Comparison of ENCODE assay signal across 8 cellular contexts in the genomic region with DNA sequence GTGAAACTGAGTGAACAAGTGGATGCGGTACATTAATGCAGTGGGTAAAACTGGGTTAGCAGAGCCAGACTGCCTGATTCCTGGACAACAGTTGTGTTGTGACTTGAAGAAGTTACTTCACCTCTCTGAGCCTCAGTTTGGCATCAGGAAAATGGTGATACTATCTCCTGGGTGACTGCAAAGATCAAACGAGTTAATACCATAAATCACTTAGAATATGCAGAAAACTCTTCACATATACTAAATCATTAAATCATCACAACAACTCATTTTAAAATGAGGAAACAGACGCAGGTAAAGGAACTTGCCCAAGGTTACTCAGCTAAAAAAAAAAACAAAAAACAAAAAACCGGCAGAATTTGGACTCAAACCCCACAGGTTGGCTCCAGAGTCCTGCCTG. TPM values are rescaled to one million over a fixed set of nuclear protein-coding genes. Genes with fewer than 3 reads are reported as not detected.
DNase-seq lines count a peak whose midpoint lies in the region; ATAC-seq and TF ChIP-seq lines count a peak whose summit lies in the region.

No MANE protein-coding gene starts in this region.

- no peak overlapping the region for H4K91ac ChIP-seq in H9 (ENCODE audit: insufficient read length, low read depth, low read length)

- no peak overlapping the region for H3K56ac ChIP-seq in H9 (ENCODE audit: insufficient read length, low read depth, low read length)

- no peaks in the 10 kb centered on the region; the same call in 1 of the 2 replicates for H3K27me3 Mint-ChIP-seq in H9 (ENCODE audit: low read depth)
- H3K27me3 Mint-ChIP-seq in glutamatergic neuron (ENCODE audit: unreplicated experiment) = peaks cover 4% of the 10 kb centered on the region

- H3K14ac ChIP-seq in H9 (ENCODE audit: insufficient read depth, low read length) = no peak overlapping the region

- no peak for ATAC-seq in GM18868 (IDR thresholded peaks at IDR 0.05; ENCODE audit: unreplicated experiment)

- no peak overlapping the region for H2BK5ac ChIP-seq in H9 (ENCODE audit: insufficient read length, low read length)

- H3K36me3 ChIP-seq in skeletal muscle tissue (ENCODE audit: control insufficient read depth in 3 of 3, insufficient read depth in 3 of 3, low read length in 3 of 3) = peaks cover 3 to 25% (median 12%) of the 10 kb centered on the region in 3 donors

- H2BK15ac ChIP-seq in H9 (ENCODE audit: low read depth, low read length) = no peak overlapping the region

- H3K36me3 Mint-ChIP-seq in H9 (ENCODE audit: insufficient read depth in 1 of 3, low read depth in 3 of 3) (peaks cover 13 to 25% (median 21%) of the 10 kb centered on the region in 3 experiments; a peak in 6 of 7 replicates), glutamatergic neuron (ENCODE audit: unreplicated experiment) (peaks cover 7% of the 10 kb centered on the region)

- H2BK20ac ChIP-seq in H9 (ENCODE audit: low read depth, low read length, poor library complexity, severe bottlenecking) = no peak overlapping the region

- H3K18ac ChIP-seq in H9 (ENCODE audit: insufficient read length, low read depth, low read length) = no peak overlapping the region

- H3K9me3 ChIP-seq in H9 (ENCODE audit: control insufficient read depth, low read depth, low read length) (no peaks in the 10 kb centered on the region), skeletal muscle tissue (ENCODE audit: control insufficient read depth in 3 of 3, low read length in 3 of 3) (no peaks in the 10 kb centered on the region)

- H2BK120ac ChIP-seq in H9 (ENCODE audit: low read depth, low read length, poor library complexity, severe bottlenecking) = no peak overlapping the region

- H3K9me3 Mint-ChIP-seq in H9 (no peaks in the 10 kb centered on the region; a peak in 1 of 5 replicates), glutamatergic neuron (ENCODE audit: unreplicated experiment) (no peaks in the 10 kb centered on the region)

- H2AK5ac ChIP-seq in H9 (ENCODE audit: insufficient read length, low read length) = no peak overlapping the region

- DNase-seq in H9 (no peak), glutamatergic neuron (no peak), NCI-H1694 treated with DMSO at 0.1 percent for 48 hours (lab: John Stamatoyannopoulos, UW) (no peak), midbrain (lab: John Stamatoyannopoulos, UW) (no peak), DMS 273 (lab: John Stamatoyannopoulos, UW; ENCODE audit: unreplicated experiment) (no peak)

- no peak overlapping the region for H3K27ac ChIP-seq in H9 (ENCODE audit: insufficient read length, low read depth, low read length)
- H3K27ac ChIP-seq in skeletal muscle tissue (ENCODE audit: low read depth, low read length) = peak overlapping the region; percentile 94

- no peak for TF ChIP-seq CTCF in H9 (conservative IDR thresholded peaks at IDR 0.05)
- TF ChIP-seq CTCF in WI38 (IDR thresholded peaks at IDR 0.05; ENCODE audit: low read depth, low read length) = no peak
- TF ChIP-seq CTCF in glutamatergic neuron (IDR thresholded peaks at IDR 0.05; ENCODE audit: partially characterized antibody, unreplicated experiment) = no peak

- H3K79me1 ChIP-seq in H9 (ENCODE audit: insufficient read depth, low read depth, low read length, poor library complexity, severe bottlenecking) = no peaks in the 10 kb centered on the region

- peak overlapping the region; percentile 75 for H3K4me3 ChIP-seq in WI38 (ENCODE audit: low read depth, low read length)
- H3K4me3 ChIP-seq in skeletal muscle tissue (ENCODE audit: low read length in 3 of 3) = peak overlapping the region; percentile 82 to 91 (median 90)

- H4K5ac ChIP-seq in H9 (ENCODE audit: insufficient read length, low read depth, low read length) = no peak overlapping the region

- H2AFZ ChIP-seq in H9 (ENCODE audit: low read length) = no peak overlapping the region

- H3K23ac ChIP-seq in H9 (ENCODE audit: insufficient read length, low read depth, low read length) = no peak overlapping the region

- WGBS in H9 (ENCODE audit: extremely low coverage, insufficient read length, low lambda C conversion rate) = no CpG with 5 or more reads among the region's 4 CpGs

- H3K9ac ChIP-seq in H9 (ENCODE audit: extremely low read depth, insufficient read length, low read length) (peak overlapping the region; percentile 62), skeletal muscle tissue (ENCODE audit: low read depth in 1 of 3, low read length in 3 of 3) (peak overlapping the region; percentile 91 to 96 (median 95))

- H3K27me3 ChIP-seq in H9 (ENCODE audit: insufficient read depth, low read length) (no peaks in the 10 kb centered on the region), skeletal muscle tissue (ENCODE audit: control insufficient read depth in 3 of 3, insufficient read depth in 3 of 3, low read length in 3 of 3) (no peaks in the 10 kb centered on the region)

- no peak overlapping the region for H3K4ac ChIP-seq in H9 (ENCODE audit: low read depth, low read length)

- H3K4me1 Mint-ChIP-seq in H9 (peaks cover 18 to 22% of the 10 kb centered on the region in 2 experiments), glutamatergic neuron (ENCODE audit: low read depth, unreplicated experiment) (peaks cover 4% of the 10 kb centered on the region)

- no peak overlapping the region for H3T11ph ChIP-seq in H9 (ENCODE audit: low read length)

- peak overlapping the region; percentile 81 for H3K4me2 ChIP-seq in H9 (ENCODE audit: insufficient read depth, insufficient read length, low read length)

- no peak overlapping the region for H4K8ac ChIP-seq in H9 (replicated peaks; ENCODE audit: insufficient read length, low read depth, low read length)

- H3K4me3 Mint-ChIP-seq in H9 = peak overlapping the region; percentile 82 to 89
- peak overlapping the region; percentile 93 for H3K4me3 Mint-ChIP-seq in glutamatergic neuron (ENCODE audit: unreplicated experiment)

- H3K79me2 ChIP-seq in H9 (ENCODE audit: insufficient read depth, low read length) = no peaks in the 10 kb centered on the region

- H3K23me2 ChIP-seq in H9 (ENCODE audit: insufficient read length, low read depth, low read length, poor library complexity, severe bottlenecking) = peaks cover 6% of the 10 kb centered on the region

- no peak overlapping the region for H3K27ac Mint-ChIP-seq in H9
- no peak overlapping the region for H3K27ac Mint-ChIP-seq in glutamatergic neuron (ENCODE audit: unreplicated experiment)

- H3K4me1 ChIP-seq in H9 (ENCODE audit: insufficient read depth, low read length) = no peaks in the 10 kb centered on the region; the same call in 1 of the 2 replicates
- H3K4me1 ChIP-seq in skeletal muscle tissue (ENCODE audit: control insufficient read depth in 3 of 3, insufficient read depth in 3 of 3, low read length in 3 of 3) = peaks cover 16 to 28% (median 20%) of the 10 kb centered on the region in 3 donors

- no peaks in the 10 kb centered on the region for H4K20me1 ChIP-seq in H9 (ENCODE audit: control insufficient read depth, insufficient read depth, insufficient read length)

- no peak overlapping the region for H2BK12ac ChIP-seq in H9 (ENCODE audit: insufficient read length, low read depth, low read length)

RNA-seq across cellular contexts. Expression of a gene that starts 0.8 kb away (rescaled TPM):
- total RNA-seq in H9 (2021) = 5.0 and 7.2 TPM in 2 replicates
- 13.2 TPM for total RNA-seq in glutamatergic neuron (ENCODE audit: unreplicated experiment)
- total RNA-seq in skeletal muscle tissue = 9.9 TPM

RNA-seq across cellular contexts. Expression of a gene that starts 30.4 kb away (rescaled TPM):
- total RNA-seq in H9 (2021) (10.7 and 11.8 TPM in 2 replicates), glutamatergic neuron (ENCODE audit: unreplicated experiment) (4.6 TPM), skeletal muscle tissue (42.3 TPM)
